ENCODE assay signal across 18 cellular contexts in genomic region chrX:20454117-20454516, GRCh38.
DNase-seq lines count a peak whose midpoint lies in the region; ATAC-seq, FAIRE-seq and TF ChIP-seq lines count a peak whose summit lies in the region.
"Had no signal": no experiment of that assay in that cellular context is flagged by ENCODE, and none has a peak within 500 bp of the region (broad histone marks: within the 10 kb centered on the region; RNA-seq: fewer than 3 reads in every experiment).

No MANE protein-coding gene starts in this region.

- H3K9me1 ChIP-seq in endothelial cell of umbilical vein (replicated peaks; ENCODE audit: control insufficient read depth, extremely low read depth, insufficient read depth, low read length), result no peaks in the 10 kb centered on the region

- TF ChIP-seq POLR2A in endothelial cell of umbilical vein (IDR thresholded peaks at IDR 0.05; ENCODE audit: low read depth, low read length), result no peak

- intact Hi-C loops in endothelial cell of umbilical vein (cut with micrococcal nuclease), result no loop called here

- peak; percentile 71 for DNase-seq in A172 (ENCODE audit: low spot score)
- DNase-seq in EH (ENCODE audit: low read depth), result peak; percentile 61
- peak; percentile 13 for DNase-seq in SW480 (ENCODE audit: low spot score)
- DNase-seq in endothelial cell of umbilical vein (ENCODE audit: low read depth, low spot score), result no peak
- no peak for DNase-seq in NCI-H1092 (lab: John Stamatoyannopoulos, UW)
- DNase-seq in osteoblast (ENCODE audit: insufficient read length, low spot score, missing footprints), result no peak
- DNase-seq: activated effector memory CD4-positive, alpha-beta T cell treated with Interleukin-2 at 50 U/mL for 16 hours; brain microvascular endothelial cell; DND-41; left colon; naive B cell; NCI-H2081 treated with DMSO at 0.1 percent for 48 hours; NCI-H82 had no signal

- no peak overlapping the region for H3K4me2 ChIP-seq in endothelial cell of umbilical vein (ENCODE audit: insufficient read depth, low read length)
- no peak overlapping the region for H3K4me2 ChIP-seq in osteoblast (ENCODE audit: insufficient read depth, low read length)
- H3K4me2 ChIP-seq: BLaER1 had no signal

- POLR2A ChIA-PET in endothelial cell of umbilical vein (lab: Charles Lee), result no interaction called here

- H4K20me1 ChIP-seq in endothelial cell of umbilical vein (replicated peaks; ENCODE audit: control insufficient read depth, extremely low read depth, insufficient read depth, low read length) (no peaks in the 10 kb centered on the region), osteoblast (ENCODE audit: insufficient read depth, low read length) (no peaks in the 10 kb centered on the region)
- H4K20me1 ChIP-seq: BLaER1 had no signal

- H3K27me3 ChIP-seq in endothelial cell of umbilical vein (ENCODE audit: control insufficient read depth in 2 of 2, insufficient read depth in 2 of 2, low read length in 2 of 2) (no peaks in the 10 kb centered on the region), osteoblast (ENCODE audit: insufficient read depth, low read length) (no peaks in the 10 kb centered on the region)
- H3K27me3 ChIP-seq: BLaER1, brain microvascular endothelial cell had no signal

- CTCF ChIA-PET in endothelial cell of umbilical vein (lab: Charles Lee), result no interaction called here

- no TSS peak for BruUV-seq in endothelial cell of umbilical vein (replicated peaks; lab: Mats Ljungman, UMichigan)

- no peak for TF ChIP-seq CTCF in endothelial cell of umbilical vein (IDR thresholded peaks at IDR 0.05; ENCODE audit: extremely low read depth in 1 of 2, insufficient read depth in 1 of 2, low read depth in 1 of 2, low read length in 2 of 2)
- TF ChIP-seq CTCF in osteoblast (IDR thresholded peaks at IDR 0.05; ENCODE audit: extremely low read depth, low read depth, low read length), result no peak

- H3K4me3 ChIP-seq in endothelial cell of umbilical vein (replicated peaks in 1 of 3; ENCODE audit: insufficient read depth in 1 of 3, low read depth in 1 of 3, low read length in 3 of 3) (no peak overlapping the region), osteoblast (ENCODE audit: insufficient read depth, low read length) (no peak overlapping the region)
- H3K4me3 ChIP-seq: BLaER1 had no signal

- H3K4me1 ChIP-seq in endothelial cell of umbilical vein (ENCODE audit: control insufficient read depth, extremely low read depth, insufficient read depth, low read length) (peaks cover 13% of the 10 kb centered on the region), osteoblast (ENCODE audit: insufficient read depth, low read length) (peaks cover 6% of the 10 kb centered on the region)

- dilution Hi-C loops in endothelial cell of umbilical vein (cut with MboI; ENCODE audit: extremely low pct_ligation_motif_present, low sequenced_read_pairs), result no loop called here

- H3K9me3 ChIP-seq in endothelial cell of umbilical vein (replicated peaks; ENCODE audit: control insufficient read depth, insufficient read depth, low read length), result no peaks in the 10 kb centered on the region
- H3K9me3 ChIP-seq in osteoblast (ENCODE audit: low read depth, low read length), result no peaks in the 10 kb centered on the region

- no peak overlapping the region for H3K9ac ChIP-seq in endothelial cell of umbilical vein (replicated peaks; ENCODE audit: extremely low read depth, insufficient read depth, low read length)
- H3K9ac ChIP-seq: BLaER1 had no signal

- no peak for FAIRE-seq in endothelial cell of umbilical vein (lab: Jason Lieb, UNC)
- FAIRE-seq: H54 had no signal

- no peak overlapping the region for H2AFZ ChIP-seq in endothelial cell of umbilical vein (ENCODE audit: low read depth, low read length)
- no peak overlapping the region for H2AFZ ChIP-seq in osteoblast (ENCODE audit: low read length)

- no peaks in the 10 kb centered on the region for H3K36me3 ChIP-seq in endothelial cell of umbilical vein (ENCODE audit: control insufficient read depth in 2 of 2, extremely low read depth in 1 of 2, insufficient read depth in 2 of 2, low read length in 2 of 2)
- H3K36me3 ChIP-seq in osteoblast (ENCODE audit: insufficient read depth, low read length), result no peaks in the 10 kb centered on the region
- H3K36me3 ChIP-seq: BLaER1, brain microvascular endothelial cell had no signal

- no peaks in the 10 kb centered on the region for H3K79me2 ChIP-seq in endothelial cell of umbilical vein (ENCODE audit: control insufficient read depth, insufficient read depth, low read length)
- H3K79me2 ChIP-seq in osteoblast (ENCODE audit: insufficient read depth, low read length), result no peaks in the 10 kb centered on the region

- no peak overlapping the region for H3K27ac ChIP-seq in endothelial cell of umbilical vein (ENCODE audit: insufficient read depth, low read depth, low read length)
- no peak overlapping the region for H3K27ac ChIP-seq in osteoblast (ENCODE audit: low read depth, low read length)
- H3K27ac ChIP-seq: BLaER1, brain microvascular endothelial cell had no signal

- ATAC-seq in HG03520 (IDR thresholded peaks at IDR 0.05; ENCODE audit: unreplicated experiment) (no peak), GM19023 (IDR thresholded peaks at IDR 0.05; ENCODE audit: unreplicated experiment) (no peak)
- ATAC-seq: left colon, WTC11 had no signal

TF ChIP-seq in endothelial cell of umbilical vein, 7 proteins besides CTCF, POLR2A, EP300 and RAD21:
- TF ChIP-seq JUN (IDR thresholded peaks at IDR 0.05; ENCODE audit: borderline replicate concordance, insufficient read depth, insufficient read length, low read depth), result no peak
- peak; percentile 17 for TF ChIP-seq FOS (IDR thresholded peaks at IDR 0.05; ENCODE audit: borderline replicate concordance, insufficient read depth, low read length)
- no peak for TF ChIP-seq EZH2 (IDR thresholded peaks at IDR 0.05; ENCODE audit: borderline replicate concordance, low read depth, low read length, severe bottlenecking)

Comparison
In these comparisons a context has a peak if more than half of its experiments do, and no peak if none do; other contexts are left out.
1. DNase-seq: peak in A172 (single experiment), EH (single experiment) and SW480 (single experiment); none in endothelial cell of umbilical vein (single experiment), NCI-H1092 (single experiment) and osteoblast (single experiment).